17 cellular contexts compared by ENCODE assay signal in the genomic region with DNA sequence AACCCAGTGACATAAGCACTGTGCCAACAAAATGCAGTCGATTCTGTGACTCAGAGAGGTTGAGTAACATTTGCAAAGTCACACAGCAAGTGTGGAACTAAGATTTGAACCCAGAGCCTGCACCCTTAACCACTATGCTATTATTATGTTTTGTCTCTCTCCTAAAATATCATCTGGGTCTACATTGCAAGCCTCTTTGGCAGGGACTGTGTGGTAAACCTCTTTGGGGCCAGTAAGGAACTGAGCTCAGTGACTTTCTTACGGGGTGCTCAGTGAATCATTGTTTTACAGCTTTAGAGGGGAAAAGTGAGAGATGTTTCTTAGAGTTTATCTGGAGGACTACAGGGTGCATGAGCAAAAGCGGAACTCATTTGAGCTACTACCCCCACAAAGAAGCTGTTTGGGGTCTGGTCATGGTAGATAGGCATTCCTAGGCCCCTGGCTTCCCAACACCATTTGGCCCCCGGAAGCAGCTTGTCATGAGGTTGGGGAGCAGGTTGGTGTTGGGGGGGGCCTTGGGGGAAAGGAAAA. TPM values are rescaled to one million over a fixed set of nuclear protein-coding genes. Genes with fewer than 3 reads are reported as not detected.
A peak's percentile ranks its signal among the peaks of the same experiment; 100 is the strongest.
DNase-seq lines count a peak whose midpoint lies in the region; ATAC-seq, FAIRE-seq and TF ChIP-seq lines count a peak whose summit lies in the region.
"Had no signal": no experiment of that assay in that cellular context is flagged by ENCODE, and none has a peak within 500 bp of the region (broad histone marks: within the 10 kb centered on the region; RNA-seq: fewer than 3 reads in every experiment).

No MANE protein-coding gene starts in this region.

- H3K9me3 ChIP-seq in Karpas-422 (ENCODE audit: low read length) (no peaks in the 10 kb centered on the region), SU-DHL-6 (ENCODE audit: insufficient read depth, low read length) (no peaks in the 10 kb centered on the region), kidney (ENCODE audit: control insufficient read depth in 1 of 2, low read length in 2 of 2) (no peaks in the 10 kb centered on the region)
- H3K9me3 ChIP-seq: colonic mucosa, gastroesophageal sphincter, suprapubic skin had no signal

- peak; percentile 57 for ATAC-seq in stimulated activated effector memory CD8-positive, alpha-beta T cell treated with anti-CD3 and anti-CD28 coated beads, Interleukin-12 subunit alpha, Interleukin-12 subunit beta, amount 100 ng/mL, for 72 hours
- ATAC-seq: activated CD8-positive, alpha-beta memory T cell treated with anti-CD3 and anti-CD28 coated beads, Interleukin-2, amount 10 ng/mL, durations not matched to agents 7 days and 5 days; gastroesophageal sphincter had no signal

- peaks cover 34% of the 10 kb centered on the region for H3K4me1 Mint-ChIP-seq in stimulated activated effector memory CD8-positive, alpha-beta T cell treated with anti-CD3 and anti-CD28 coated beads, Interleukin-12 subunit alpha, Interleukin-12 subunit beta, amount 100 ng/mL, for 72 hours
- H3K4me1 Mint-ChIP-seq in activated T-helper 1 cell treated with anti-CD3 and anti-CD28 coated beads, Interleukin-12 subunit alpha, Interleukin-12 subunit beta, Interleukin-2, Interleukin-4 antibody, amounts not matched to agents 30 ng/mL and 10 ng/mL and 1 ng/mL, durations not matched to agents 14 hours and 24 hours and 36 hours (ENCODE audit: low read depth) = peaks cover 23% of the 10 kb centered on the region

- H3K27ac Mint-ChIP-seq in stimulated activated effector memory CD8-positive, alpha-beta T cell treated with anti-CD3 and anti-CD28 coated beads, Interleukin-12 subunit alpha, Interleukin-12 subunit beta, amount 100 ng/mL, for 72 hours = no peak overlapping the region
- H3K27ac Mint-ChIP-seq in activated T-helper 1 cell treated with anti-CD3 and anti-CD28 coated beads, Interleukin-12 subunit alpha, Interleukin-12 subunit beta, Interleukin-2, Interleukin-4 antibody, amounts not matched to agents 30 ng/mL and 10 ng/mL and 1 ng/mL, durations not matched to agents 14 hours and 24 hours and 36 hours = no peak overlapping the region
- H3K27ac Mint-ChIP-seq: activated CD8-positive, alpha-beta memory T cell treated with anti-CD3 and anti-CD28 coated beads, Interleukin-2, amount 10 ng/mL, durations not matched to agents 7 days and 5 days; nephron progenitor cell had no signal

- intact Hi-C loops in kidney (cut with DNase I) = no loop called here
- intact Hi-C loops in activated T-helper 1 cell treated with anti-CD3 and anti-CD28 coated beads, Interleukin-12 subunit alpha, Interleukin-12 subunit beta, Interleukin-2, Interleukin-4 antibody, amounts not matched to agents 30 ng/mL and 10 ng/mL and 1 ng/mL, durations not matched to agents 14 hours and 24 hours and 36 hours (cut with micrococcal nuclease) = no loop called here

- H4K20me1 ChIP-seq in Karpas-422 (ENCODE audit: insufficient read depth, low read depth, low read length) = no peaks in the 10 kb centered on the region
- H4K20me1 ChIP-seq in SU-DHL-6 (ENCODE audit: low read depth, low read length) = no peaks in the 10 kb centered on the region; the same call in 1 of the 2 replicates

- H3F3A ChIP-seq in SU-DHL-6 (ENCODE audit: insufficient read depth) = peaks cover 82% of the 10 kb centered on the region

- H3K9me2 ChIP-seq in Karpas-422 (replicated peaks; ENCODE audit: insufficient read depth, low read length) (no peaks in the 10 kb centered on the region), SU-DHL-6 (replicated peaks; ENCODE audit: insufficient read depth, low read length) (no peaks in the 10 kb centered on the region)

- DNase-seq in Karpas-422 = peak; percentile 63
- no peak for DNase-seq in stimulated activated effector memory CD8-positive, alpha-beta T cell treated with anti-CD3 and anti-CD28 coated beads, Interleukin-12 subunit alpha, Interleukin-12 subunit beta, amount 100 ng/mL, for 72 hours (ENCODE audit: low spot score in 2 of 2)
- no peak for DNase-seq in kidney
- no peak for DNase-seq in activated T-helper 1 cell treated with anti-CD3 and anti-CD28 coated beads, Interleukin-12 subunit alpha, Interleukin-12 subunit beta, Interleukin-2, Interleukin-4 antibody, amounts not matched to agents 30 ng/mL and 10 ng/mL and 1 ng/mL, durations not matched to agents 14 hours and 24 hours and 36 hours (ENCODE audit: low spot score)
- DNase-seq in HuH-7.5 (ENCODE audit: low spot score) = no peak
- DNase-seq: activated CD8-positive, alpha-beta memory T cell treated with anti-CD3 and anti-CD28 coated beads, Interleukin-2, amount 10 ng/mL, durations not matched to agents 7 days and 5 days; activated naive CD4-positive, alpha-beta T cell; CD4-positive, CD25-positive, alpha-beta regulatory T cell; colonic mucosa; NCI-H1417; nephron progenitor cell had no signal

- H3K27ac ChIP-seq in Karpas-422 (ENCODE audit: low read length) (peak overlapping the region; percentile 96), SU-DHL-6 (ENCODE audit: low read depth, low read length) (peak overlapping the region; percentile 96), kidney (ENCODE audit: low read depth in 2 of 2, low read length in 2 of 2) (no peak overlapping the region)
- H3K27ac ChIP-seq: colonic mucosa, gastroesophageal sphincter, suprapubic skin had no signal

- peaks cover 19% of the 10 kb centered on the region for H3K36me3 ChIP-seq in Karpas-422 (ENCODE audit: insufficient read depth, low read length)
- 0 out of 2 replicates have a peak, but pooled peaks cover 5% of the 10 kb centered on the region for H3K36me3 ChIP-seq in SU-DHL-6 (ENCODE audit: low read length)
- H3K36me3 ChIP-seq in kidney (ENCODE audit: control insufficient read depth in 1 of 2, insufficient read depth in 2 of 2, low read length in 2 of 2) = no peaks in the 10 kb centered on the region
- H3K36me3 ChIP-seq: colonic mucosa, gastroesophageal sphincter, suprapubic skin had no signal

- H2AFZ ChIP-seq in Karpas-422 (ENCODE audit: low read length) = no peak overlapping the region
- no peak overlapping the region for H2AFZ ChIP-seq in SU-DHL-6 (ENCODE audit: low read depth, low read length, severe bottlenecking)

- TF ChIP-seq CTCF in GM12875 (IDR thresholded peaks at IDR 0.05; ENCODE audit: borderline replicate concordance, insufficient read depth, low read depth, low read length) (no peak), SU-DHL-6 (IDR thresholded peaks at IDR 0.05; ENCODE audit: insufficient read depth, low read length, poor library complexity, severe bottlenecking) (no peak), kidney (IDR thresholded peaks at IDR 0.05; ENCODE audit: borderline replicate concordance, extremely low read depth, insufficient read depth) (no peak)

- H3K9ac ChIP-seq in Karpas-422 (ENCODE audit: low read length) (peak overlapping the region; percentile 71), SU-DHL-6 (ENCODE audit: low read length) (peak overlapping the region; percentile 79), kidney (ENCODE audit: low read length in 2 of 2) (no peak overlapping the region)

- peaks cover 9% of the 10 kb centered on the region for H3K36me3 Mint-ChIP-seq in stimulated activated effector memory CD8-positive, alpha-beta T cell treated with anti-CD3 and anti-CD28 coated beads, Interleukin-12 subunit alpha, Interleukin-12 subunit beta, amount 100 ng/mL, for 72 hours
- H3K36me3 Mint-ChIP-seq in activated T-helper 1 cell treated with anti-CD3 and anti-CD28 coated beads, Interleukin-12 subunit alpha, Interleukin-12 subunit beta, Interleukin-2, Interleukin-4 antibody, amounts not matched to agents 30 ng/mL and 10 ng/mL and 1 ng/mL, durations not matched to agents 14 hours and 24 hours and 36 hours (ENCODE audit: low read depth) = peaks cover 12% of the 10 kb centered on the region
- H3K36me3 Mint-ChIP-seq: CD4-positive, CD25-positive, alpha-beta regulatory T cell had no signal

- no peak for FAIRE-seq in kidney (lab: Jason Lieb, UNC)

- peak overlapping the region; percentile 75 for H3K4me2 ChIP-seq in Karpas-422 (ENCODE audit: low read depth, low read length, poor library complexity, severe bottlenecking)
- peak overlapping the region; percentile 81 for H3K4me2 ChIP-seq in SU-DHL-6 (ENCODE audit: low read depth, low read length, poor library complexity, severe bottlenecking)

- H3K4me3 ChIP-seq in GM12875 (ENCODE audit: low read depth, low read length) (peak overlapping the region; percentile 24), Karpas-422 (ENCODE audit: low read length) (peak overlapping the region; percentile 58), SU-DHL-6 (ENCODE audit: insufficient read depth, low read length, poor library complexity, severe bottlenecking) (peak overlapping the region; percentile 59), kidney (ENCODE audit: low read length in 2 of 2) (no peak overlapping the region)
- H3K4me3 ChIP-seq: colonic mucosa, gastroesophageal sphincter, lung, suprapubic skin had no signal

- H3K9me3 Mint-ChIP-seq in stimulated activated effector memory CD8-positive, alpha-beta T cell treated with anti-CD3 and anti-CD28 coated beads, Interleukin-12 subunit alpha, Interleukin-12 subunit beta, amount 100 ng/mL, for 72 hours = no peaks in the 10 kb centered on the region
- H3K9me3 Mint-ChIP-seq in activated T-helper 1 cell treated with anti-CD3 and anti-CD28 coated beads, Interleukin-12 subunit alpha, Interleukin-12 subunit beta, Interleukin-2, Interleukin-4 antibody, amounts not matched to agents 30 ng/mL and 10 ng/mL and 1 ng/mL, durations not matched to agents 14 hours and 24 hours and 36 hours = no peaks in the 10 kb centered on the region
- H3K9me3 Mint-ChIP-seq: CD4-positive, CD25-positive, alpha-beta regulatory T cell; nephron progenitor cell had no signal

- H3K27me3 Mint-ChIP-seq in activated T-helper 1 cell treated with anti-CD3 and anti-CD28 coated beads, Interleukin-12 subunit alpha, Interleukin-12 subunit beta, Interleukin-2, Interleukin-4 antibody, amounts not matched to agents 30 ng/mL and 10 ng/mL and 1 ng/mL, durations not matched to agents 14 hours and 24 hours and 36 hours (ENCODE audit: insufficient read depth) = peaks cover 16% of the 10 kb centered on the region
- H3K27me3 Mint-ChIP-seq: activated CD8-positive, alpha-beta memory T cell treated with anti-CD3 and anti-CD28 coated beads, Interleukin-2, amount 10 ng/mL, durations not matched to agents 7 days and 5 days; CD4-positive, CD25-positive, alpha-beta regulatory T cell had no signal

- H3K4me3 Mint-ChIP-seq in stimulated activated effector memory CD8-positive, alpha-beta T cell treated with anti-CD3 and anti-CD28 coated beads, Interleukin-12 subunit alpha, Interleukin-12 subunit beta, amount 100 ng/mL, for 72 hours = no peak overlapping the region
- H3K4me3 Mint-ChIP-seq in activated T-helper 1 cell treated with anti-CD3 and anti-CD28 coated beads, Interleukin-12 subunit alpha, Interleukin-12 subunit beta, Interleukin-2, Interleukin-4 antibody, amounts not matched to agents 30 ng/mL and 10 ng/mL and 1 ng/mL, durations not matched to agents 14 hours and 24 hours and 36 hours = no peak overlapping the region
- H3K4me3 Mint-ChIP-seq: activated CD8-positive, alpha-beta memory T cell treated with anti-CD3 and anti-CD28 coated beads, Interleukin-2, amount 10 ng/mL, durations not matched to agents 7 days and 5 days; CD4-positive, CD25-positive, alpha-beta regulatory T cell; nephron progenitor cell had no signal

- H3K27me3 ChIP-seq in Karpas-422 (ENCODE audit: low read length) = no peaks in the 10 kb centered on the region
- no peaks in the 10 kb centered on the region for H3K27me3 ChIP-seq in SU-DHL-6 (ENCODE audit: low read length)
- H3K27me3 ChIP-seq: colonic mucosa, suprapubic skin had no signal

- H3K79me2 ChIP-seq in Karpas-422 (ENCODE audit: low read length) = peaks cover 87% of the 10 kb centered on the region
- peaks cover 81% of the 10 kb centered on the region for H3K79me2 ChIP-seq in SU-DHL-6 (ENCODE audit: insufficient read depth, low read length)

- H3K4me1 ChIP-seq in Karpas-422 (ENCODE audit: low read length) (peaks cover 96% of the 10 kb centered on the region), kidney (ENCODE audit: control insufficient read depth in 1 of 2, insufficient read depth in 1 of 2, low read depth in 1 of 2, low read length in 2 of 2) (peaks cover 13 to 15% of the 10 kb centered on the region in 2 donors)
- H3K4me1 ChIP-seq: colonic mucosa had no signal

RNA-seq across cellular contexts. Expression of a gene that starts 9.8 kb away (rescaled TPM):
- total RNA-seq in Karpas-422 (2014; rRNA removed; shearing (Covaris generic); ENCODE audit: low replicate concordance) = 66.2 and 96.5 TPM in 2 replicates
- 50.5 TPM for total RNA-seq in kidney
- 8.3 TPM for polyA plus RNA-seq in kidney (ENCODE audit: insufficient read depth, low read depth, low replicate concordance)
- 12.0 and 13.0 TPM in 2 replicates for total RNA-seq in activated T-helper 1 cell treated with anti-CD3 and anti-CD28 coated beads, Interleukin-12 subunit alpha, Interleukin-12 subunit beta, Interleukin-2, Interleukin-4 antibody, amounts not matched to agents 30 ng/mL and 10 ng/mL and 1 ng/mL, durations not matched to agents 14 hours and 24 hours and 36 hours
- total RNA-seq: Daoy had no signal

RNA-seq across cellular contexts. Expression of a gene that starts 55.5 kb away (rescaled TPM):
- total RNA-seq in Karpas-422 (2014; rRNA removed; shearing (Covaris generic); ENCODE audit: low replicate concordance) = 40.7 and 59.7 TPM in 2 replicates
- 31.0 TPM for total RNA-seq in kidney
- 46.2 TPM for polyA plus RNA-seq in kidney (ENCODE audit: insufficient read depth, low read depth, low replicate concordance)
- 36.2 and 40.8 TPM in 2 replicates for total RNA-seq in activated T-helper 1 cell treated with anti-CD3 and anti-CD28 coated beads, Interleukin-12 subunit alpha, Interleukin-12 subunit beta, Interleukin-2, Interleukin-4 antibody, amounts not matched to agents 30 ng/mL and 10 ng/mL and 1 ng/mL, durations not matched to agents 14 hours and 24 hours and 36 hours

RNA-seq across cellular contexts. Expression of a gene that starts 57.6 kb away (rescaled TPM):
- total RNA-seq in Karpas-422 (2014; rRNA removed; shearing (Covaris generic); ENCODE audit: low replicate concordance) = 14.4 and 17.4 TPM in 2 replicates
- 51.9 TPM for total RNA-seq in kidney
- polyA plus RNA-seq in kidney (ENCODE audit: insufficient read depth, low read depth, low replicate concordance) = 10.8 TPM
- 36.3 and 37.4 TPM in 2 replicates for total RNA-seq in activated T-helper 1 cell treated with anti-CD3 and anti-CD28 coated beads, Interleukin-12 subunit alpha, Interleukin-12 subunit beta, Interleukin-2, Interleukin-4 antibody, amounts not matched to agents 30 ng/mL and 10 ng/mL and 1 ng/mL, durations not matched to agents 14 hours and 24 hours and 36 hours

Comparison
In these comparisons a context has a peak if more than half of its experiments do, and no peak if none do; other contexts are left out.
1. H3K4me3 ChIP-seq: peak in GM12875 (single experiment), Karpas-422 (single experiment) and SU-DHL-6 (single experiment); none in kidney (0 of 2).
2. H3K27ac ChIP-seq: peak in Karpas-422 (single experiment) and SU-DHL-6 (single experiment); none in kidney (0 of 2).
3. H3K9ac ChIP-seq: peak in Karpas-422 (single experiment) and SU-DHL-6 (single experiment); none in kidney (0 of 2).